In the genomic region with DNA sequence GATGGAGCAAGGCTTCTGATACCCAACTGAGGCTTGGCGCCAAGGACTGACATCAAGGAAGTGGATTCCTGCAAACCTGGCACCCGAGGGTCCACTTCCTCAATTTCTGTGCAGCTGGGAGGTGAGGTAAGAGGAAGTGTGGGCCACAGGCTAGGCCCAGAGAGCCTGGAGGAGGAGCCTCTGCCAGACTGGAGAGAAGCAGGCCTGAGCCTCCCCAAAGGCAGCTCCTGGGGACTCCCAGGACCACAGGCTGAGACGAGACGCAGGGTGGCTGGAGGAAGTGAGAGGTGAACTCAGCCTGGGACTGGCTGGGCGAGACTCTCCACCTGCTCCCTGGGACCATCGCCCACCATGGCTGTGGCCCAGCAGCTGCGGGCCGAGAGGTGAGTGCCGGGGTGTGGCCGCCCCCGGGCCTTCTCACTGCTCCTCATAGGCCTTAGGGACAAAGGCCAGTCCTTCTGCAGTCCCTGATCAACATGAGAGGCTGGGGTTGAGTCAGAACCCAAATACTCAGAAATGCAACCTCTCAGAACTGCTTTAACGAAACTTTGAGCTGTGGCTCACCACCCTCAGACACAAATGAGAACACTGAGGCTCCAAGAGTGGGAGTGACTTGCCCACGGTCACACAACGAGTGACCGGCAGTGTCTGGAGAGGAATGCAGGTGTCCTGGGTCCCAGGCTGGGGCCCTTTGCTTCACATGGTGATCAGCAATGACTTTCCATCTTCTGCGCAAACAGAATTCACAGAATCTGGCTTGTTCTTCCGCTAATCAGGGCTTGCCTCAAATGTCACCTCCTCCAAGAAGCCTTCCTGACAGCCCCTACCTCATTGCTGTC, we compare ENCODE assay signal across 8 cellular contexts. TPM values are rescaled to one million over a fixed set of nuclear protein-coding genes. Genes with fewer than 3 reads are reported as not detected.
DNase-seq lines count a peak whose midpoint lies in the region; ATAC-seq and TF ChIP-seq lines count a peak whose summit lies in the region.

Gene NCF4 (plus strand): TSS at position 186 of the 839 bp plus-strand sequence. CDS start 166 bp downstream, at position 352.

- H3K9me3 Mint-ChIP-seq in CD4-positive, alpha-beta T cell, result no peaks in the 10 kb centered on the region
- H3K9me3 Mint-ChIP-seq in activated CD8-positive, alpha-beta T cell treated with anti-CD3 and anti-CD28 coated beads for 36 hours, result no peaks in the 10 kb centered on the region

- no peaks in the 10 kb centered on the region for H3K27me3 ChIP-seq in CD4-positive, alpha-beta T cell (ENCODE audit: control insufficient read depth, insufficient read depth, low read length)

- no peaks in the 10 kb centered on the region for H3K36me3 Mint-ChIP-seq in CD4-positive, alpha-beta T cell (ENCODE audit: low read depth)
- H3K36me3 Mint-ChIP-seq in activated CD8-positive, alpha-beta T cell treated with anti-CD3 and anti-CD28 coated beads for 36 hours (ENCODE audit: low read depth), result no peaks in the 10 kb centered on the region

- intact Hi-C loops in CD4-positive, alpha-beta T cell (cut with DNase I, micrococcal nuclease), result no loop called here
- intact Hi-C loops in activated CD8-positive, alpha-beta T cell treated with anti-CD3 and anti-CD28 coated beads for 36 hours (cut with micrococcal nuclease), result no loop called here

- no peaks in the 10 kb centered on the region for H3K9me3 ChIP-seq in CD4-positive, alpha-beta T cell (ENCODE audit: control insufficient read depth, low read length)

- peak; percentile 55 for ATAC-seq in CD4-positive, alpha-beta T cell (ENCODE audit: poor library complexity)
- ATAC-seq in GM19397 (IDR thresholded peaks at IDR 0.05; ENCODE audit: unreplicated experiment) (peak; percentile 60), HG03457 (IDR thresholded peaks at IDR 0.05; ENCODE audit: unreplicated experiment) (peak; percentile 45)
- ATAC-seq in activated CD8-positive, alpha-beta T cell treated with anti-CD3 and anti-CD28 coated beads for 36 hours, result peak; percentile 84
- ATAC-seq in stimulated activated naive CD8-positive, alpha-beta T cell treated with anti-CD3 and anti-CD28 coated beads, Interleukin-15, Interleukin-2, amounts not matched to agents 100 U/mL and 50 U/mL, for 24 hours, result peak; percentile 79

- POLR2A ChIA-PET in CD4-positive, alpha-beta T cell (lab: Charles Lee), result interaction anchor here (2.1 kb wide), 1 partner anchor 26 kb away, joined by 8 read pairs; no protein-coding TSS in a partner anchor
- POLR2A ChIA-PET in activated CD8-positive, alpha-beta T cell treated with anti-CD3 and anti-CD28 coated beads for 36 hours (lab: Charles Lee), result interaction anchor here (0.6 to 2.2 kb wide), 5 partner anchors 8 to 304 kb away, joined by 3 to 7 read pairs (median 3); no protein-coding TSS in a partner anchor

- peak in 5 of 10 experiments; percentile 5 to 35 (median 8) for DNase-seq in CD4-positive, alpha-beta T cell
- DNase-seq in activated CD8-positive, alpha-beta T cell treated with anti-CD3 and anti-CD28 coated beads for 36 hours, result peak; percentile 75
- DNase-seq in hypothalamus (lab: John Stamatoyannopoulos, UW), result peak in 35 of 51 donors; percentile 3 to 56 (median 24)
- peak; percentile 60 for DNase-seq in stimulated activated naive CD8-positive, alpha-beta T cell treated with anti-CD3 and anti-CD28 coated beads, Interleukin-15, Interleukin-2, amounts not matched to agents 100 U/mL and 50 U/mL, for 24 hours
- no peak for DNase-seq in HT-29 (ENCODE audit: low spot score)
- DNase-seq in DMS153 (lab: John Stamatoyannopoulos, UW), result no peak

- CTCF ChIA-PET in CD4-positive, alpha-beta T cell (lab: Charles Lee), result interaction anchor here (0.9 kb wide), 1 partner anchor 7 kb away, joined by 3 read pairs; no protein-coding TSS in a partner anchor
- CTCF ChIA-PET in activated CD8-positive, alpha-beta T cell treated with anti-CD3 and anti-CD28 coated beads for 36 hours (lab: Charles Lee), result interaction anchor here (1.3 to 7.1 kb wide), 3 partner anchors 8 to 117 kb away, joined by 4 to 129 read pairs (median 6); partner anchors contain the start of gene IFT27

- peak within 1 kb of the TSS; percentile 56 for H3K4me3 Mint-ChIP-seq in CD4-positive, alpha-beta T cell
- H3K4me3 Mint-ChIP-seq in activated CD8-positive, alpha-beta T cell treated with anti-CD3 and anti-CD28 coated beads for 36 hours, result peak within 1 kb of the TSS; percentile 48

- H3K27me3 Mint-ChIP-seq in CD4-positive, alpha-beta T cell, result peaks cover 5% of the 10 kb centered on the region
- peaks cover 4% of the 10 kb centered on the region for H3K27me3 Mint-ChIP-seq in activated CD8-positive, alpha-beta T cell treated with anti-CD3 and anti-CD28 coated beads for 36 hours

- TF ChIP-seq CTCF in CD4-positive, alpha-beta T cell (IDR thresholded peaks at IDR 0.05), result no peak
- no peak for TF ChIP-seq CTCF in activated CD8-positive, alpha-beta T cell treated with anti-CD3 and anti-CD28 coated beads for 36 hours (IDR thresholded peaks at IDR 0.05)

- peak within 1 kb of the TSS; percentile 57 for H3K27ac Mint-ChIP-seq in CD4-positive, alpha-beta T cell
- H3K27ac Mint-ChIP-seq in activated CD8-positive, alpha-beta T cell treated with anti-CD3 and anti-CD28 coated beads for 36 hours, result peak within 1 kb of the TSS; percentile 96

- H3K27ac ChIP-seq in CD4-positive, alpha-beta T cell (ENCODE audit: low read depth, low read length), result no peak within 1 kb of the TSS

- H3K4me1 Mint-ChIP-seq in CD4-positive, alpha-beta T cell (ENCODE audit: low read depth), result peaks cover 6% of the 10 kb centered on the region
- H3K4me1 Mint-ChIP-seq in activated CD8-positive, alpha-beta T cell treated with anti-CD3 and anti-CD28 coated beads for 36 hours (ENCODE audit: low read depth), result peaks cover 41% of the 10 kb centered on the region

RNA-seq across cellular contexts. Expression of gene NCF4, which starts in this region (rescaled TPM):
- 1 to 10 TPM; 7.7 to 8.0 TPM for total RNA-seq in CD4-positive, alpha-beta T cell
- 1 to 10 TPM; 2.5 to 2.9 TPM for total RNA-seq in activated CD8-positive, alpha-beta T cell treated with anti-CD3 and anti-CD28 coated beads for 36 hours
- not detected in 2 replicates for total RNA-seq in HT-29 (2014; rRNA removed; shearing (Covaris generic))

Comparison
In these comparisons a context has a peak if more than half of its experiments do, and no peak if none do; other contexts are left out.
1. DNase-seq: peak in activated CD8-positive, alpha-beta T cell treated with anti-CD3 and anti-CD28 coated beads for 36 hours (single experiment), hypothalamus (35 of 51) and stimulated activated naive CD8-positive, alpha-beta T cell treated with anti-CD3 and anti-CD28 coated beads, Interleukin-15, Interleukin-2, amounts not matched to agents 100 U/mL and 50 U/mL, for 24 hours (single experiment); none in HT-29 (single experiment) and DMS153 (single experiment).
2. Peak in every context shown above with its lines, with median percentiles within 50 percentile points of each other: ATAC-seq.